14 cellular contexts compared by ENCODE assay signal in genomic region chr15:73688455-73688854, GRCh38. TPM values are rescaled to one million over a fixed set of nuclear protein-coding genes. Genes with fewer than 3 reads are reported as not detected.
DNase-seq lines count a peak whose midpoint lies in the region; ATAC-seq and TF ChIP-seq lines count a peak whose summit lies in the region.
"Had no signal": no experiment of that assay in that cellular context is flagged by ENCODE, and none has a peak within 500 bp of the region (broad histone marks: within the 10 kb centered on the region; RNA-seq: fewer than 3 reads in every experiment).

No MANE protein-coding gene starts in this region.

- H3K4me1 Mint-ChIP-seq in MCF 10A (ENCODE audit: insufficient read depth, unreplicated experiment) (peaks cover 44% of the 10 kb centered on the region), type B pancreatic cell (ENCODE audit: unreplicated experiment) (peaks cover 29% of the 10 kb centered on the region)
- peaks cover 14% of the 10 kb centered on the region for H3K4me1 Mint-ChIP-seq in activated T-helper 2 cell treated with anti-CD3 and anti-CD28 coated beads, Interferon-gamma antibody, Interleukin-2, Interleukin-4, amounts not matched to agents 10 μg/mL and 5 μg/mL and 100 μg/mL, durations not matched to agents 14 hours and 24 hours and 36 hours (ENCODE audit: low read depth)

- no peak for TF ChIP-seq EP300 in gastroesophageal sphincter (IDR thresholded peaks at IDR 0.05)

- no peak for TF ChIP-seq CTCF in left ventricle myocardium inferior (IDR thresholded peaks at IDR 0.05; ENCODE audit: borderline replicate concordance)
- TF ChIP-seq CTCF in MCF 10A (IDR thresholded peaks at IDR 0.05; ENCODE audit: unreplicated experiment): no peak
- no peak for TF ChIP-seq CTCF in uterus (IDR thresholded peaks at IDR 0.05)
- TF ChIP-seq CTCF in type B pancreatic cell (conservative IDR thresholded peaks at IDR 0.05): no peak
- TF ChIP-seq CTCF in gastroesophageal sphincter (IDR thresholded peaks at IDR 0.05): no peak

- H3K9me3 ChIP-seq in left ventricle myocardium inferior (replicated peaks) (no peaks in the 10 kb centered on the region), uterus (no peaks in the 10 kb centered on the region), gastroesophageal sphincter (no peaks in the 10 kb centered on the region)
- H3K9me3 ChIP-seq: Peyer's patch, thoracic aorta had no signal

- peak overlapping the region; percentile 21 for H3K27ac Mint-ChIP-seq in MCF 10A (ENCODE audit: low read depth, unreplicated experiment)
- no peak overlapping the region for H3K27ac Mint-ChIP-seq in activated T-helper 2 cell treated with anti-CD3 and anti-CD28 coated beads, Interferon-gamma antibody, Interleukin-2, Interleukin-4, amounts not matched to agents 10 μg/mL and 5 μg/mL and 100 μg/mL, durations not matched to agents 14 hours and 24 hours and 36 hours
- H3K27ac Mint-ChIP-seq in type B pancreatic cell: no peak overlapping the region
- H3K27ac Mint-ChIP-seq: naive thymus-derived CD8-positive, alpha-beta T cell had no signal

- H3K4me3 ChIP-seq in left ventricle myocardium inferior (no peak overlapping the region), uterus (no peak overlapping the region), gastroesophageal sphincter (no peak overlapping the region)
- H3K4me3 ChIP-seq: Peyer's patch, thoracic aorta had no signal

- H3K27me3 ChIP-seq in left ventricle myocardium inferior (ENCODE audit: low read depth): peaks cover 7% of the 10 kb centered on the region
- H3K27me3 ChIP-seq in uterus: no peaks in the 10 kb centered on the region
- H3K27me3 ChIP-seq in gastroesophageal sphincter: no peaks in the 10 kb centered on the region
- H3K27me3 ChIP-seq: Peyer's patch had no signal

- DNase-seq in left ventricle myocardium inferior (no peak), Right ventricle myocardium superior (no peak), MCF 10A (ENCODE audit: unreplicated experiment) (no peak), left lobe of liver (ENCODE audit: low spot score) (peak; percentile 27), uterus (no peak), type B pancreatic cell (ENCODE audit: extremely low spot score, unreplicated experiment) (no peak)
- no peak for DNase-seq in activated T-helper 2 cell treated with anti-CD3 and anti-CD28 coated beads, Interferon-gamma antibody, Interleukin-2, Interleukin-4, amounts not matched to agents 10 μg/mL and 5 μg/mL and 100 μg/mL, durations not matched to agents 14 hours and 24 hours and 36 hours (ENCODE audit: low spot score)
- DNase-seq: cortex of kidney; naive thymus-derived CD8-positive, alpha-beta T cell; NCI-H1092 treated with DMSO at 0.1 percent for 48 hours; NCI-H446 treated with DMSO at 0.1 percent for 48 hours had no signal

- H3K27me3 Mint-ChIP-seq in MCF 10A (ENCODE audit: insufficient read depth, unreplicated experiment): no peaks in the 10 kb centered on the region
- H3K27me3 Mint-ChIP-seq in activated T-helper 2 cell treated with anti-CD3 and anti-CD28 coated beads, Interferon-gamma antibody, Interleukin-2, Interleukin-4, amounts not matched to agents 10 μg/mL and 5 μg/mL and 100 μg/mL, durations not matched to agents 14 hours and 24 hours and 36 hours (ENCODE audit: low read depth): peaks cover 39% of the 10 kb centered on the region
- no peaks in the 10 kb centered on the region for H3K27me3 Mint-ChIP-seq in type B pancreatic cell

- POLR2A ChIA-PET in MCF 10A (lab: Yijun Ruan, JAX): interaction anchor here (1.1 kb wide), 1 partner anchor 54 kb away, joined by 4 read pairs; no protein-coding TSS in a partner anchor

- ATAC-seq in Right ventricle myocardium superior (ENCODE audit: poor library complexity): no peak
- ATAC-seq in left lobe of liver: no peak
- ATAC-seq in gastroesophageal sphincter: no peak
- ATAC-seq: naive thymus-derived CD8-positive, alpha-beta T cell had no signal

- 67 to 90% methylated on average over 1 to 4 of the region's 6 CpGs for WGBS in gastroesophageal sphincter (ENCODE audit: low coverage in 1 of 2), 2 donors

- CTCF ChIA-PET in MCF 10A (lab: Yijun Ruan, JAX): interaction anchor here (0.7 to 8.2 kb wide), 5 partner anchors 10 to 384 kb away, joined by 3 to 98 read pairs (median 3); partner anchors contain the start of gene NPTN

- H3K36me3 Mint-ChIP-seq in MCF 10A (ENCODE audit: insufficient read depth, unreplicated experiment) (no peaks in the 10 kb centered on the region), type B pancreatic cell (peaks cover 10% of the 10 kb centered on the region)
- no peaks in the 10 kb centered on the region for H3K36me3 Mint-ChIP-seq in activated T-helper 2 cell treated with anti-CD3 and anti-CD28 coated beads, Interferon-gamma antibody, Interleukin-2, Interleukin-4, amounts not matched to agents 10 μg/mL and 5 μg/mL and 100 μg/mL, durations not matched to agents 14 hours and 24 hours and 36 hours (ENCODE audit: low read depth)
- H3K36me3 Mint-ChIP-seq: naive thymus-derived CD8-positive, alpha-beta T cell had no signal

- H3K36me3 ChIP-seq in left ventricle myocardium inferior: no peaks in the 10 kb centered on the region
- no peaks in the 10 kb centered on the region for H3K36me3 ChIP-seq in uterus
- H3K36me3 ChIP-seq in gastroesophageal sphincter: no peaks in the 10 kb centered on the region
- H3K36me3 ChIP-seq: Peyer's patch, thoracic aorta had no signal

- BruUV-seq in MCF 10A (replicated peaks; lab: Mats Ljungman, UMichigan): no TSS peak

- peaks cover 76% of the 10 kb centered on the region for H3K4me1 ChIP-seq in left ventricle myocardium inferior
- peaks cover 13% of the 10 kb centered on the region in 2 donors for H3K4me1 ChIP-seq in uterus
- H3K4me1 ChIP-seq in gastroesophageal sphincter: peaks cover 0 to 86% (median 41%) of the 10 kb centered on the region in 3 donors

- intact Hi-C loops in left ventricle myocardium inferior (cut with micrococcal nuclease) (no loop called here), Right ventricle myocardium superior (cut with DNase I) (no loop called here), MCF 10A (cut with micrococcal nuclease) (no loop called here), uterus (cut with DNase I; ENCODE audit: low total_unique reads) (no loop called here)
- intact Hi-C loops in activated T-helper 2 cell treated with anti-CD3 and anti-CD28 coated beads, Interferon-gamma antibody, Interleukin-2, Interleukin-4, amounts not matched to agents 10 μg/mL and 5 μg/mL and 100 μg/mL, durations not matched to agents 14 hours and 24 hours and 36 hours (cut with micrococcal nuclease): loop anchor here (10.0 kb wide), 1 partner anchor 404 kb away; no protein-coding TSS in a partner anchor

- H3K27ac ChIP-seq in left ventricle myocardium inferior (replicated peaks) (peak overlapping the region; percentile 21), uterus (peak overlapping the region; percentile 18 to 72), gastroesophageal sphincter (peak overlapping the region in 2 of 4 donors; percentile 5 to 33)
- H3K27ac ChIP-seq: thoracic aorta had no signal

- TF ChIP-seq POLR2A in uterus (IDR thresholded peaks at IDR 0.05): no peak
- TF ChIP-seq POLR2A in gastroesophageal sphincter (IDR thresholded peaks at IDR 0.05): no peak

- H3K4me3 Mint-ChIP-seq in MCF 10A (ENCODE audit: unreplicated experiment): no peak overlapping the region
- H3K4me3 Mint-ChIP-seq in activated T-helper 2 cell treated with anti-CD3 and anti-CD28 coated beads, Interferon-gamma antibody, Interleukin-2, Interleukin-4, amounts not matched to agents 10 μg/mL and 5 μg/mL and 100 μg/mL, durations not matched to agents 14 hours and 24 hours and 36 hours (ENCODE audit: low read depth): no peak overlapping the region
- no peak overlapping the region for H3K4me3 Mint-ChIP-seq in type B pancreatic cell
- H3K4me3 Mint-ChIP-seq: naive thymus-derived CD8-positive, alpha-beta T cell had no signal

- no peaks in the 10 kb centered on the region for H3K9me3 Mint-ChIP-seq in MCF 10A (ENCODE audit: unreplicated experiment)
- no peaks in the 10 kb centered on the region for H3K9me3 Mint-ChIP-seq in activated T-helper 2 cell treated with anti-CD3 and anti-CD28 coated beads, Interferon-gamma antibody, Interleukin-2, Interleukin-4, amounts not matched to agents 10 μg/mL and 5 μg/mL and 100 μg/mL, durations not matched to agents 14 hours and 24 hours and 36 hours
- H3K9me3 Mint-ChIP-seq in type B pancreatic cell: no peaks in the 10 kb centered on the region
- H3K9me3 Mint-ChIP-seq: naive thymus-derived CD8-positive, alpha-beta T cell had no signal

RNA-seq across cellular contexts. Expression of gene CD276, which starts 4.3 kb away (rescaled TPM):
- total RNA-seq in left ventricle myocardium inferior: 32.4 TPM
- total RNA-seq in Right ventricle myocardium superior: 36.5 TPM
- 52.8 and 57.7 TPM in 2 replicates for total RNA-seq in MCF 10A (2022)
- 20.5 TPM for total RNA-seq in left lobe of liver
- total RNA-seq in uterus: 10 to 100 TPM; 11.5 to 85.7 (median 30.0) TPM
- total RNA-seq in activated T-helper 2 cell treated with anti-CD3 and anti-CD28 coated beads, Interferon-gamma antibody, Interleukin-2, Interleukin-4, amounts not matched to agents 10 μg/mL and 5 μg/mL and 100 μg/mL, durations not matched to agents 14 hours and 24 hours and 36 hours: 16.7 and 17.0 TPM in 2 replicates
- 104 and 133 TPM in 2 replicates for total RNA-seq in type B pancreatic cell (ENCODE audit: low replicate concordance)
- total RNA-seq in gastroesophageal sphincter: 10 to 100 TPM; 34.7 to 61.5 (median 48.0) TPM

RNA-seq across cellular contexts. Expression of gene NPTN, which starts 55.3 kb away (rescaled TPM):
- total RNA-seq in left ventricle myocardium inferior (227 TPM), Right ventricle myocardium superior (188 TPM), MCF 10A (2022) (71.0 and 78.9 TPM in 2 replicates), left lobe of liver (24.2 TPM), uterus (100 to 1,000 TPM; 159 to 356 (median 215) TPM), type B pancreatic cell (ENCODE audit: low replicate concordance) (89.6 and 98.6 TPM in 2 replicates), gastroesophageal sphincter (100 to 1,000 TPM; 261 to 338 (median 333) TPM)
- 69.3 and 76.6 TPM in 2 replicates for total RNA-seq in activated T-helper 2 cell treated with anti-CD3 and anti-CD28 coated beads, Interferon-gamma antibody, Interleukin-2, Interleukin-4, amounts not matched to agents 10 μg/mL and 5 μg/mL and 100 μg/mL, durations not matched to agents 14 hours and 24 hours and 36 hours
